1 cellular context compared by ENCODE assay signal in the genomic region with DNA sequence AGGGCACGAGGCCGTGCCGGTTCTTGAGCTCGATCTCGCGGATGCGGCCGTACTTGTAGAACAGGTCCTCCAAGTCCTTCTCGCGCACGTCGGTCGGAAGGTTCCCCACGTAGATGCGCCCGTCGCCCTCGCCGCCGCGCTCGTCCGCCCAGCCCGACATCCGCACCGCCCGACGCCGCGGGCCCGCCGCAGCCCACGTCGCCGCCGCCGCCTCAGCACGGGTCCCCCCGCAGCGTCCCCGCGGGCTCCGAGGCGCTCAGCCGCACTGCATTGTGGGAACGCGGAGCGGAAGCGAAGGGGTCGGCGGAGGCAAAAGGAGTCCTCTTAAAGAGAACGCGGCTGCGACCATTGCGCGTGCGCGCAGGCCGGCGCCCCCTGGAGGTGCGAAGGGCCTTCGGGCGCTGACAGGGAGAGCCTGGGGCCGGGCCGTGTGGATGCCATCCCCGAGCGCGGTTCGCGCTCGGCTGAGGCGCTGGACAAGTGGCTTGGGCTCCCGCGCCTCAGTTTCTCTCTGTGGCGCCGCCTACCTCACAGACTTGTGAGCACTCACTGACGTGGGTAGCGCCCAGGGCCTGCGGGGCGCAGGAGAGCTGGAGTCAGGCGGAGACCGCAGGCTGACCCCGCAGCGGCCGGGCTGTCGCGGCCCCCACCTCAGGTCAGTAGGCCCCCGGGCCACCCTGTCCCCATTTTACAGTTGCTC.
TF ChIP-seq lines count a peak whose summit lies in the region.

A gene with protein sequence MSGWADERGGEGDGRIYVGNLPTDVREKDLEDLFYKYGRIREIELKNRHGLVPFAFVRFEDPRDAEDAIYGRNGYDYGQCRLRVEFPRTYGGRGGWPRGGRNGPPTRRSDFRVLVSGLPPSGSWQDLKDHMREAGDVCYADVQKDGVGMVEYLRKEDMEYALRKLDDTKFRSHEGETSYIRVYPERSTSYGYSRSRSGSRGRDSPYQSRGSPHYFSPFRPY (minus strand): TSS at position 299 of the 700 bp plus-strand sequence. CDS start 139 bp downstream, at position 160.

TF ChIP-seq in K562, 482 proteins besides CTCF, POLR2A, EP300 and RAD21 (continued from another document and continues in another):
- TF ChIP-seq, protein P1, sequence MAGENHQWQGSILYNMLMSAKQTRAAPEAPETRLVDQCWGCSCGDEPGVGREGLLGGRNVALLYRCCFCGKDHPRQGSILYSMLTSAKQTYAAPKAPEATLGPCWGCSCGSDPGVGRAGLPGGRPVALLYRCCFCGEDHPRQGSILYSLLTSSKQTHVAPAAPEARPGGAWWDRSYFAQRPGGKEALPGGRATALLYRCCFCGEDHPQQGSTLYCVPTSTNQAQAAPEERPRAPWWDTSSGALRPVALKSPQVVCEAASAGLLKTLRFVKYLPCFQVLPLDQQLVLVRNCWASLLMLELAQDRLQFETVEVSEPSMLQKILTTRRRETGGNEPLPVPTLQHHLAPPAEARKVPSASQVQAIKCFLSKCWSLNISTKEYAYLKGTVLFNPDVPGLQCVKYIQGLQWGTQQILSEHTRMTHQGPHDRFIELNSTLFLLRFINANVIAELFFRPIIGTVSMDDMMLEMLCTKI (IDR thresholded peaks at IDR 0.05; ENCODE audit: partially characterized antibody), result no peak
- TF ChIP-seq, protein P2, sequence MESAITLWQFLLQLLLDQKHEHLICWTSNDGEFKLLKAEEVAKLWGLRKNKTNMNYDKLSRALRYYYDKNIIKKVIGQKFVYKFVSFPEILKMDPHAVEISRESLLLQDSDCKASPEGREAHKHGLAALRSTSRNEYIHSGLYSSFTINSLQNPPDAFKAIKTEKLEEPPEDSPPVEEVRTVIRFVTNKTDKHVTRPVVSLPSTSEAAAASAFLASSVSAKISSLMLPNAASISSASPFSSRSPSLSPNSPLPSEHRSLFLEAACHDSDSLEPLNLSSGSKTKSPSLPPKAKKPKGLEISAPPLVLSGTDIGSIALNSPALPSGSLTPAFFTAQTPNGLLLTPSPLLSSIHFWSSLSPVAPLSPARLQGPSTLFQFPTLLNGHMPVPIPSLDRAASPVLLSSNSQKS (CRISPR knock-in tag; IDR thresholded peaks at IDR 0.05), result no peak
- TF ChIP-seq, protein P3, sequence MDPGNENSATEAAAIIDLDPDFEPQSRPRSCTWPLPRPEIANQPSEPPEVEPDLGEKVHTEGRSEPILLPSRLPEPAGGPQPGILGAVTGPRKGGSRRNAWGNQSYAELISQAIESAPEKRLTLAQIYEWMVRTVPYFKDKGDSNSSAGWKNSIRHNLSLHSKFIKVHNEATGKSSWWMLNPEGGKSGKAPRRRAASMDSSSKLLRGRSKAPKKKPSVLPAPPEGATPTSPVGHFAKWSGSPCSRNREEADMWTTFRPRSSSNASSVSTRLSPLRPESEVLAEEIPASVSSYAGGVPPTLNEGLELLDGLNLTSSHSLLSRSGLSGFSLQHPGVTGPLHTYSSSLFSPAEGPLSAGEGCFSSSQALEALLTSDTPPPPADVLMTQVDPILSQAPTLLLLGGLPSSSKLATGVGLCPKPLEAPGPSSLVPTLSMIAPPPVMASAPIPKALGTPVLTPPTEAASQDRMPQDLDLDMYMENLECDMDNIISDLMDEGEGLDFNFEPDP (CRISPR knock-in tag; IDR thresholded peaks at IDR 0.05), result no peak
- peak; percentile 41; the same call in 1 of the 2 replicates for TF ChIP-seq ZNF764 (CRISPR knock-in tag; IDR thresholded peaks at IDR 0.05; ENCODE audit: low read depth)
- TF ChIP-seq, protein P4, sequence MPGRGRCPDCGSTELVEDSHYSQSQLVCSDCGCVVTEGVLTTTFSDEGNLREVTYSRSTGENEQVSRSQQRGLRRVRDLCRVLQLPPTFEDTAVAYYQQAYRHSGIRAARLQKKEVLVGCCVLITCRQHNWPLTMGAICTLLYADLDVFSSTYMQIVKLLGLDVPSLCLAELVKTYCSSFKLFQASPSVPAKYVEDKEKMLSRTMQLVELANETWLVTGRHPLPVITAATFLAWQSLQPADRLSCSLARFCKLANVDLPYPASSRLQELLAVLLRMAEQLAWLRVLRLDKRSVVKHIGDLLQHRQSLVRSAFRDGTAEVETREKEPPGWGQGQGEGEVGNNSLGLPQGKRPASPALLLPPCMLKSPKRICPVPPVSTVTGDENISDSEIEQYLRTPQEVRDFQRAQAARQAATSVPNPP (IDR thresholded peaks at IDR 0.05; ENCODE audit: borderline replicate concordance, insufficient read depth, insufficient read length), result no peak
- no peak for TF ChIP-seq ZNF707 (CRISPR knock-in tag; conservative IDR thresholded peaks at IDR 0.05)
- no peak for TF ChIP-seq NR1H2 (CRISPR knock-in tag; IDR thresholded peaks at IDR 0.05)
- no peak for TF ChIP-seq NFATC3 (IDR thresholded peaks at IDR 0.05)
- TF ChIP-seq, protein P5, sequence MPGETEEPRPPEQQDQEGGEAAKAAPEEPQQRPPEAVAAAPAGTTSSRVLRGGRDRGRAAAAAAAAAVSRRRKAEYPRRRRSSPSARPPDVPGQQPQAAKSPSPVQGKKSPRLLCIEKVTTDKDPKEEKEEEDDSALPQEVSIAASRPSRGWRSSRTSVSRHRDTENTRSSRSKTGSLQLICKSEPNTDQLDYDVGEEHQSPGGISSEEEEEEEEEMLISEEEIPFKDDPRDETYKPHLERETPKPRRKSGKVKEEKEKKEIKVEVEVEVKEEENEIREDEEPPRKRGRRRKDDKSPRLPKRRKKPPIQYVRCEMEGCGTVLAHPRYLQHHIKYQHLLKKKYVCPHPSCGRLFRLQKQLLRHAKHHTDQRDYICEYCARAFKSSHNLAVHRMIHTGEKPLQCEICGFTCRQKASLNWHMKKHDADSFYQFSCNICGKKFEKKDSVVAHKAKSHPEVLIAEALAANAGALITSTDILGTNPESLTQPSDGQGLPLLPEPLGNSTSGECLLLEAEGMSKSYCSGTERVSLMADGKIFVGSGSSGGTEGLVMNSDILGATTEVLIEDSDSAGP (CRISPR knock-in tag; IDR thresholded peaks at IDR 0.05), result peak; percentile 93
- no peak; the same call in 1 of the 2 replicates for TF ChIP-seq ZC3H4 (CRISPR knock-in tag; IDR thresholded peaks at IDR 0.05; ENCODE audit: borderline replicate concordance)
- peak; percentile 78 for TF ChIP-seq ELF2 (CRISPR knock-in tag; IDR thresholded peaks at IDR 0.05)
- TF ChIP-seq, protein P6, sequence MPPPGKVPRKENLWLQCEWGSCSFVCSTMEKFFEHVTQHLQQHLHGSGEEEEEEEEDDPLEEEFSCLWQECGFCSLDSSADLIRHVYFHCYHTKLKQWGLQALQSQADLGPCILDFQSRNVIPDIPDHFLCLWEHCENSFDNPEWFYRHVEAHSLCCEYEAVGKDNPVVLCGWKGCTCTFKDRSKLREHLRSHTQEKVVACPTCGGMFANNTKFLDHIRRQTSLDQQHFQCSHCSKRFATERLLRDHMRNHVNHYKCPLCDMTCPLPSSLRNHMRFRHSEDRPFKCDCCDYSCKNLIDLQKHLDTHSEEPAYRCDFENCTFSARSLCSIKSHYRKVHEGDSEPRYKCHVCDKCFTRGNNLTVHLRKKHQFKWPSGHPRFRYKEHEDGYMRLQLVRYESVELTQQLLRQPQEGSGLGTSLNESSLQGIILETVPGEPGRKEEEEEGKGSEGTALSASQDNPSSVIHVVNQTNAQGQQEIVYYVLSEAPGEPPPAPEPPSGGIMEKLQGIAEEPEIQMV (tag; conservative IDR thresholded peaks at IDR 0.05; ENCODE audit: low read depth), result no peak
- no peak for TF ChIP-seq ZNF324 (CRISPR knock-in tag; IDR thresholded peaks at IDR 0.05)
- no peak for TF ChIP-seq HEY1 (CRISPR knock-in tag; IDR thresholded peaks at IDR 0.05; ENCODE audit: borderline replicate concordance)
- peak; percentile 66 for TF ChIP-seq ZBTB17 (CRISPR knock-in tag; IDR thresholded peaks at IDR 0.05)
- TF ChIP-seq NFRKB (IDR thresholded peaks at IDR 0.05; ENCODE audit: low read depth), result no peak
- TF ChIP-seq SMARCB1 (IDR thresholded peaks at IDR 0.05; ENCODE audit: insufficient read length, low read depth), result no peak
- TF ChIP-seq, protein P7, sequence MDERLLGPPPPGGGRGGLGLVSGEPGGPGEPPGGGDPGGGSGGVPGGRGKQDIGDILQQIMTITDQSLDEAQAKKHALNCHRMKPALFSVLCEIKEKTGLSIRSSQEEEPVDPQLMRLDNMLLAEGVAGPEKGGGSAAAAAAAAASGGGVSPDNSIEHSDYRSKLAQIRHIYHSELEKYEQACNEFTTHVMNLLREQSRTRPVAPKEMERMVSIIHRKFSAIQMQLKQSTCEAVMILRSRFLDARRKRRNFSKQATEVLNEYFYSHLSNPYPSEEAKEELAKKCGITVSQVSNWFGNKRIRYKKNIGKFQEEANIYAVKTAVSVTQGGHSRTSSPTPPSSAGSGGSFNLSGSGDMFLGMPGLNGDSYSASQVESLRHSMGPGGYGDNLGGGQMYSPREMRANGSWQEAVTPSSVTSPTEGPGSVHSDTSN (CRISPR knock-in tag; IDR thresholded peaks at IDR 0.05; ENCODE audit: low read depth), result no peak
- TF ChIP-seq, protein P7 (tag; conservative IDR thresholded peaks at IDR 0.05; ENCODE audit: low read depth), result no peak
- no peak for TF ChIP-seq NR2F6 (CRISPR knock-in tag; IDR thresholded peaks at IDR 0.05)
- TF ChIP-seq, protein P8, sequence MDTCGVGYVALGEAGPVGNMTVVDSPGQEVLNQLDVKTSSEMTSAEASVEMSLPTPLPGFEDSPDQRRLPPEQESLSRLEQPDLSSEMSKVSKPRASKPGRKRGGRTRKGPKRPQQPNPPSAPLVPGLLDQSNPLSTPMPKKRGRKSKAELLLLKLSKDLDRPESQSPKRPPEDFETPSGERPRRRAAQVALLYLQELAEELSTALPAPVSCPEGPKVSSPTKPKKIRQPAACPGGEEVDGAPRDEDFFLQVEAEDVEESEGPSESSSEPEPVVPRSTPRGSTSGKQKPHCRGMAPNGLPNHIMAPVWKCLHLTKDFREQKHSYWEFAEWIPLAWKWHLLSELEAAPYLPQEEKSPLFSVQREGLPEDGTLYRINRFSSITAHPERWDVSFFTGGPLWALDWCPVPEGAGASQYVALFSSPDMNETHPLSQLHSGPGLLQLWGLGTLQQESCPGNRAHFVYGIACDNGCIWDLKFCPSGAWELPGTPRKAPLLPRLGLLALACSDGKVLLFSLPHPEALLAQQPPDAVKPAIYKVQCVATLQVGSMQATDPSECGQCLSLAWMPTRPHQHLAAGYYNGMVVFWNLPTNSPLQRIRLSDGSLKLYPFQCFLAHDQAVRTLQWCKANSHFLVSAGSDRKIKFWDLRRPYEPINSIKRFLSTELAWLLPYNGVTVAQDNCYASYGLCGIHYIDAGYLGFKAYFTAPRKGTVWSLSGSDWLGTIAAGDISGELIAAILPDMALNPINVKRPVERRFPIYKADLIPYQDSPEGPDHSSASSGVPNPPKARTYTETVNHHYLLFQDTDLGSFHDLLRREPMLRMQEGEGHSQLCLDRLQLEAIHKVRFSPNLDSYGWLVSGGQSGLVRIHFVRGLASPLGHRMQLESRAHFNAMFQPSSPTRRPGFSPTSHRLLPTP (IDR thresholded peaks at IDR 0.05; ENCODE audit: borderline replicate concordance, extremely low read depth, insufficient read length), result no peak
- TF ChIP-seq RFX7 (CRISPR knock-in tag; IDR thresholded peaks at IDR 0.05), result no peak
- no peak for TF ChIP-seq ZNF75A (CRISPR knock-in tag; IDR thresholded peaks at IDR 0.05)
- TF ChIP-seq, protein P9, sequence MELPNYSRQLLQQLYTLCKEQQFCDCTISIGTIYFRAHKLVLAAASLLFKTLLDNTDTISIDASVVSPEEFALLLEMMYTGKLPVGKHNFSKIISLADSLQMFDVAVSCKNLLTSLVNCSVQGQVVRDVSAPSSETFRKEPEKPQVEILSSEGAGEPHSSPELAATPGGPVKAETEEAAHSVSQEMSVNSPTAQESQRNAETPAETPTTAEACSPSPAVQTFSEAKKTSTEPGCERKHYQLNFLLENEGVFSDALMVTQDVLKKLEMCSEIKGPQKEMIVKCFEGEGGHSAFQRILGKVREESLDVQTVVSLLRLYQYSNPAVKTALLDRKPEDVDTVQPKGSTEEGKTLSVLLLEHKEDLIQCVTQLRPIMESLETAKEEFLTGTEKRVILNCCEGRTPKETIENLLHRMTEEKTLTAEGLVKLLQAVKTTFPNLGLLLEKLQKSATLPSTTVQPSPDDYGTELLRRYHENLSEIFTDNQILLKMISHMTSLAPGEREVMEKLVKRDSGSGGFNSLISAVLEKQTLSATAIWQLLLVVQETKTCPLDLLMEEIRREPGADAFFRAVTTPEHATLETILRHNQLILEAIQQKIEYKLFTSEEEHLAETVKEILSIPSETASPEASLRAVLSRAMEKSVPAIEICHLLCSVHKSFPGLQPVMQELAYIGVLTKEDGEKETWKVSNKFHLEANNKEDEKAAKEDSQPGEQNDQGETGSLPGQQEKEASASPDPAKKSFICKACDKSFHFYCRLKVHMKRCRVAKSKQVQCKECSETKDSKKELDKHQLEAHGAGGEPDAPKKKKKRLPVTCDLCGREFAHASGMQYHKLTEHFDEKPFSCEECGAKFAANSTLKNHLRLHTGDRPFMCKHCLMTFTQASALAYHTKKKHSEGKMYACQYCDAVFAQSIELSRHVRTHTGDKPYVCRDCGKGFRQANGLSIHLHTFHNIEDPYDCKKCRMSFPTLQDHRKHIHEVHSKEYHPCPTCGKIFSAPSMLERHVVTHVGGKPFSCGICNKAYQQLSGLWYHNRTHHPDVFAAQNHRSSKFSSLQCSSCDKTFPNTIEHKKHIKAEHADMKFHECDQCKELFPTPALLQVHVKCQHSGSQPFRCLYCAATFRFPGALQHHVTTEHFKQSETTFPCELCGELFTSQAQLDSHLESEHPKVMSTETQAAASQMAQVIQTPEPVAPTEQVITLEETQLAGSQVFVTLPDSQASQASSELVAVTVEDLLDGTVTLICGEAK (IDR thresholded peaks at IDR 0.05), result no peak
- TF ChIP-seq, protein P9 (CRISPR knock-in tag; IDR thresholded peaks at IDR 0.05), result no peak
